ENCODE assay signal across 14 cellular contexts in genomic region chr17:62898239-62898864, GRCh38.
A peak's percentile ranks its signal among the peaks of the same experiment; 100 is the strongest.
DNase-seq lines count a peak whose midpoint lies in the region; ATAC-seq, FAIRE-seq and TF ChIP-seq lines count a peak whose summit lies in the region.
"Had no signal": no experiment of that assay in that cellular context is flagged by ENCODE, and none has a peak within 500 bp of the region (broad histone marks: within the 10 kb centered on the region; RNA-seq: fewer than 3 reads in every experiment).

No MANE protein-coding gene starts in this region.

- H3K27me3 ChIP-seq in cardiac muscle cell (no peaks in the 10 kb centered on the region), keratinocyte (ENCODE audit: control insufficient read depth, extremely low read depth, insufficient read depth, low read length) (no peaks in the 10 kb centered on the region), upper lobe of right lung (no peaks in the 10 kb centered on the region), pancreas (no peaks in the 10 kb centered on the region), tibial artery (no peaks in the 10 kb centered on the region)

- H3K9ac ChIP-seq in keratinocyte (ENCODE audit: control insufficient read depth, extremely low read depth, insufficient read depth, low read length), result no peak overlapping the region

- ATAC-seq in upper lobe of right lung, result no peak
- ATAC-seq in pancreas, result no peak
- ATAC-seq: A549, natural killer cell had no signal

- intact Hi-C loops in cardiac septum (cut with DNase I), result loop anchor here (10.0 kb wide), 1 partner anchor 194 kb away; no protein-coding TSS in a partner anchor
- intact Hi-C loops in upper lobe of right lung (cut with DNase I), result no loop called here
- intact Hi-C loops in pancreas (cut with DNase I), result no loop called here
- intact Hi-C loops in tibial artery (cut with DNase I; ENCODE audit: low total_unique reads), result no loop called here

- DNase-seq in cardiac muscle cell (ENCODE audit: low read depth in 1 of 2, low spot score in 1 of 2) (peak in 1 of 2 donors; percentile 67), cardiac septum (ENCODE audit: low spot score) (no peak), dedifferentiated amniotic fluid mesenchymal stem cell (ENCODE audit: extremely low spot score) (peak; percentile 47), keratinocyte (ENCODE audit: low read depth, low spot score) (no peak), upper lobe of right lung (no peak), Ammon's horn (ENCODE audit: low spot score) (no peak), pancreas (no peak), tibial artery (no peak)
- DNase-seq: natural killer cell, NCI-H69, spleen had no signal

- no peaks in the 10 kb centered on the region for H3K36me3 ChIP-seq in cardiac muscle cell
- H3K36me3 ChIP-seq in keratinocyte (ENCODE audit: control insufficient read depth in 2 of 2, extremely low read depth in 1 of 2, insufficient read depth in 2 of 2, low read length in 2 of 2), result no peaks in the 10 kb centered on the region
- H3K36me3 ChIP-seq in upper lobe of right lung, result no peaks in the 10 kb centered on the region
- H3K36me3 ChIP-seq in pancreas, result no peaks in the 10 kb centered on the region
- no peaks in the 10 kb centered on the region for H3K36me3 ChIP-seq in tibial artery
- H3K36me3 ChIP-seq: spleen had no signal

- H2AFZ ChIP-seq in keratinocyte (ENCODE audit: control insufficient read depth, low read length), result peak overlapping the region; percentile 42

- H3K4me1 ChIP-seq in cardiac muscle cell (ENCODE audit: low read depth) (peaks cover 25% of the 10 kb centered on the region), keratinocyte (ENCODE audit: control insufficient read depth, extremely low read depth, insufficient read depth, low read length) (peaks cover 17% of the 10 kb centered on the region), upper lobe of right lung (peaks cover 4% of the 10 kb centered on the region), pancreas (no peaks in the 10 kb centered on the region), tibial artery (peaks cover 0 to 15% (median 4%) of the 10 kb centered on the region in 4 donors)

- TF ChIP-seq CTCF in cardiac muscle cell (IDR thresholded peaks at IDR 0.05; ENCODE audit: low read depth, low read length) (no peak), keratinocyte (optimal IDR thresholded peaks at IDR 0.05 in 1 of 3, IDR thresholded peaks at IDR 0.05 in 1 of 3, conservative IDR thresholded peaks at IDR 0.05 in 1 of 3; ENCODE audit: extremely low read depth in 1 of 3, insufficient read depth in 2 of 3, low read length in 3 of 3) (no peak), upper lobe of right lung (IDR thresholded peaks at IDR 0.05) (no peak), pancreas (IDR thresholded peaks at IDR 0.05) (no peak), tibial artery (IDR thresholded peaks at IDR 0.05) (no peak)

- no peaks in the 10 kb centered on the region for H3K79me2 ChIP-seq in keratinocyte (ENCODE audit: control insufficient read depth, insufficient read depth, low read length)

- H3K27ac ChIP-seq in cardiac muscle cell (peak overlapping the region; percentile 58), keratinocyte (ENCODE audit: control insufficient read depth, insufficient read depth, low read length) (no peak overlapping the region), upper lobe of right lung (peak overlapping the region; percentile 17), pancreas (no peak overlapping the region), tibial artery (no peak overlapping the region)
- H3K27ac ChIP-seq: spleen had no signal

- FAIRE-seq in keratinocyte (lab: Jason Lieb, UNC) (no peak), pancreas (lab: Jason Lieb, UNC) (no peak)
- FAIRE-seq: frontal cortex, islet of Langerhans had no signal

- 63 to 76% methylated on average over 13 of the region's 13 CpGs for WGBS in pancreas, 2 donors

- peak overlapping the region; percentile 23 for H3K4me2 ChIP-seq in keratinocyte (ENCODE audit: control insufficient read depth, extremely low read depth, insufficient read depth, low read depth, low read length)
- H3K4me2 ChIP-seq: A549 had no signal

- dilution Hi-C loops in keratinocyte (cut with MboI; ENCODE audit: extremely low pct_ligation_motif_present, low sequenced_read_pairs), result no loop called here

- no peaks in the 10 kb centered on the region for H3K9me1 ChIP-seq in keratinocyte (ENCODE audit: control insufficient read depth, extremely low read depth, insufficient read depth, low read length)

- no peaks in the 10 kb centered on the region for H4K20me1 ChIP-seq in keratinocyte (ENCODE audit: control insufficient read depth, extremely low read depth, insufficient read depth, low read length)

- H3K9me3 ChIP-seq in cardiac muscle cell (ENCODE audit: low read depth), result no peaks in the 10 kb centered on the region
- H3K9me3 ChIP-seq in keratinocyte (ENCODE audit: control insufficient read depth, low read depth, low read length), result no peaks in the 10 kb centered on the region
- no peaks in the 10 kb centered on the region for H3K9me3 ChIP-seq in upper lobe of right lung
- H3K9me3 ChIP-seq in pancreas, result no peaks in the 10 kb centered on the region
- no peaks in the 10 kb centered on the region for H3K9me3 ChIP-seq in tibial artery
- H3K9me3 ChIP-seq: A549, spleen had no signal

- H3K4me3 ChIP-seq in cardiac muscle cell, result no peak overlapping the region
- H3K4me3 ChIP-seq in keratinocyte (ENCODE audit: control insufficient read depth in 2 of 3, extremely low read depth in 1 of 3, insufficient read depth in 2 of 3, low read depth in 1 of 3, low read length in 3 of 3), result no peak overlapping the region
- H3K4me3 ChIP-seq in upper lobe of right lung, result no peak overlapping the region
- no peak overlapping the region for H3K4me3 ChIP-seq in pancreas
- H3K4me3 ChIP-seq in tibial artery, result no peak overlapping the region
- H3K4me3 ChIP-seq: A549, spleen had no signal

Comparison
In these comparisons a context has a peak if more than half of its experiments do, and no peak if none do; other contexts are left out.
1. H3K27ac ChIP-seq: peak in cardiac muscle cell (single experiment) and upper lobe of right lung (single experiment); none in keratinocyte (single experiment), pancreas (0 of 4) and tibial artery (0 of 2).